13 cellular contexts compared by ENCODE assay signal in the genomic region with DNA sequence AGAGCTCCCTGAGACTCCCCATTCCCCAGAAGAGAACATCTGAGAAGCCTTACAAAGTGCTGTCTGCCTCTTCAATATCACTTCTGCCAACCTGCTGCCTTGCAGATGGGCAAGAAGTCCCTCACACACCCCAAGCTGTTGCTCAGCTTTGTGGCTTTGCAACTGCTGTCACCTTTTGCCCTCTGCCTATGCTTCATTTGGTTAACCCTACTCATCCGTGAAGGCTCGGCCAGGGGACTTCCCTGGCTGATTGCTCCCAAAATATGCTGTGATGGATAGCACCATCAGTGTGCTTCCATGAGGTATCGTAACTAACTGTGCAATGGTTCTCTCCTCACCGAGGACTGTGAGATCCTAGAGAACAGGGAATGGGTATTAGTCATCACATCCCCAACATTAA.
DNase-seq lines count a peak whose midpoint lies in the region; ATAC-seq and TF ChIP-seq lines count a peak whose summit lies in the region.
"Had no signal": no experiment of that assay in that cellular context is flagged by ENCODE, and none has a peak within 500 bp of the region (broad histone marks: within the 10 kb centered on the region; RNA-seq: fewer than 3 reads in every experiment).

No MANE protein-coding gene starts in this region.

- H3K27me3 ChIP-seq in OCI-LY3 (ENCODE audit: low read depth, low read length) = peaks cover 9% of the 10 kb centered on the region
- H3K27me3 ChIP-seq: transverse colon had no signal

- peak; percentile 88 for DNase-seq in ACHN
- DNase-seq in COLO668 (lab: John Stamatoyannopoulos, UW; ENCODE audit: unreplicated experiment) = no peak
- no peak for DNase-seq in stimulated activated naive CD4-positive, alpha-beta T cell treated with Interleukin-2 at 50 U/mL for 16 hours (lab: John Stamatoyannopoulos, UW)
- no peak for DNase-seq in stimulated activated CD4-positive, alpha-beta T cell treated with anti-CD3 and anti-CD28 coated beads, Interleukin-2, amount 100 ng/mL, for 48 hours
- DNase-seq: activated CD4-positive, alpha-beta T cell treated with anti-CD3 and anti-CD28 coated beads for 4 hours; effector memory CD4-positive, alpha-beta T cell; NCI-H1694 treated with DMSO at 0.1 percent for 48 hours; transverse colon had no signal

- no peak overlapping the region for H3K27ac ChIP-seq in OCI-LY3 (ENCODE audit: low read length)
- H3K27ac ChIP-seq: transverse colon had no signal

- H4K20me1 ChIP-seq in OCI-LY3 (ENCODE audit: insufficient read depth, low read length) = no peaks in the 10 kb centered on the region

- no peak overlapping the region for H3K4me3 ChIP-seq in OCI-LY3 (ENCODE audit: low read length)
- H3K4me3 ChIP-seq: transverse colon had no signal

- ATAC-seq in GM19025 (IDR thresholded peaks at IDR 0.05; ENCODE audit: low read depth, unreplicated experiment) (peak; percentile 87), HG02798 (IDR thresholded peaks at IDR 0.05; ENCODE audit: poor library complexity, unreplicated experiment) (peak; percentile 78), HG03025 (IDR thresholded peaks at IDR 0.05; ENCODE audit: low FRiP score, unreplicated experiment) (no peak)
- ATAC-seq: left lobe of liver had no signal

- no peaks in the 10 kb centered on the region for H3K36me3 ChIP-seq in OCI-LY3 (replicated peaks; ENCODE audit: low read depth, low read length)
- H3K36me3 ChIP-seq: transverse colon had no signal

- H3K4me1 ChIP-seq in OCI-LY3 (ENCODE audit: low read length) = peaks cover 16% of the 10 kb centered on the region

- no peak overlapping the region for H3K9ac ChIP-seq in OCI-LY3 (ENCODE audit: low read length)

- H2AFZ ChIP-seq in OCI-LY3 (ENCODE audit: low read depth, low read length) = no peak overlapping the region

- no peak for TF ChIP-seq CTCF in OCI-LY3 (IDR thresholded peaks at IDR 0.05; ENCODE audit: low read depth, low read length)

- no peaks in the 10 kb centered on the region for H3K9me3 ChIP-seq in OCI-LY3 (ENCODE audit: insufficient read depth, low read length)
- H3K9me3 ChIP-seq: transverse colon had no signal

- in situ Hi-C loops in ACHN (cut with HindIII; ENCODE audit: low pct_ligation_motif_present, low pct_unique_long_range_greater_than_20kb, low sequenced_read_pairs) = no loop called here

- H3K4me2 ChIP-seq in OCI-LY3 (ENCODE audit: low read length) = peak overlapping the region; percentile 17; the same call in 1 of the 2 replicates

- H3K79me2 ChIP-seq in OCI-LY3 (ENCODE audit: low read length) = no peaks in the 10 kb centered on the region
